17 cellular contexts compared by ENCODE assay signal in the genomic region with DNA sequence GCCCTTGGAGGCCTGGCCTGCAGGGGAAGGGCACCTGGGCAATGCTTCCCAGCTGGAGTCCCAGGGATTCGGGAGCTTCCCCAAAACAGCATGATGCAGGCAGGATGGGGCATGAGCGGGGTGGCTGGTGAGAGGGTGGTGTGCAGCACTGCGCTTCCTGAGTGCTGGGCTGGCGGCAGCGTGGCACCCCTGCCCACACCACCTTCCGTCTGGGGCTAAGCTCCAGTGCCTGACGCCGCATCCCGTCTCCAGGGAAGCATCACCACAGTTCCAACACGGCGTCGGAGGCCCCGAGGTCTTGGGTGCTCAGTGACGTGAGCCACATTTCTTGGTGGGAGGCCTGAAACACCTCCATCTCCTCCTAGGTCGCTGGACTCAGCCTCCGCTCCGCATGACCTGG. TPM values are rescaled to one million over a fixed set of nuclear protein-coding genes. Genes with fewer than 3 reads are reported as not detected.
A peak's percentile ranks its signal among the peaks of the same experiment; 100 is the strongest.
DNase-seq lines count a peak whose midpoint lies in the region; TF ChIP-seq lines count a peak whose summit lies in the region.
"Had no signal": no experiment of that assay in that cellular context is flagged by ENCODE, and none has a peak within 500 bp of the region (broad histone marks: within the 10 kb centered on the region; RNA-seq: fewer than 3 reads in every experiment).

No MANE protein-coding gene starts in this region.

- H3K9me3 Mint-ChIP-seq in endodermal cell, result no peaks in the 10 kb centered on the region
- H3K9me3 Mint-ChIP-seq in osteocyte (ENCODE audit: unreplicated experiment), result no peaks in the 10 kb centered on the region
- H3K9me3 Mint-ChIP-seq: activated naive CD4-positive, alpha-beta T cell treated with anti-CD3 and anti-CD28 coated beads, Interleukin-2, amount 10 ng/mL, durations not matched to agents 7 days and 5 days; CD4-positive, alpha-beta T cell; natural killer cell had no signal

- H3K36me3 Mint-ChIP-seq in endodermal cell (ENCODE audit: low read depth), result peaks cover 10% of the 10 kb centered on the region
- peaks cover 3% of the 10 kb centered on the region for H3K36me3 Mint-ChIP-seq in osteocyte (ENCODE audit: unreplicated experiment)
- H3K36me3 Mint-ChIP-seq: natural killer cell had no signal

- 98% methylated on average over 10 to 17 of the region's 17 CpGs for WGBS in endodermal cell (ENCODE audit: insufficient coverage in 1 of 2, insufficient read length in 1 of 2), 2 experiments
- WGBS in urinary bladder, result 86% methylated on average over 17 of the region's 17 CpGs

- H3K9me3 ChIP-seq in SJSA1 (replicated peaks), result no peaks in the 10 kb centered on the region
- H3K9me3 ChIP-seq in endodermal cell (ENCODE audit: control insufficient read depth, low read length), result no peaks in the 10 kb centered on the region
- H3K9me3 ChIP-seq: left lung had no signal

- no peak for DNase-seq in SJSA1 (ENCODE audit: low read depth in 1 of 2, low spot score in 2 of 2)
- DNase-seq in endodermal cell, result no peak
- no peak for DNase-seq in osteocyte (ENCODE audit: extremely low spot score, unreplicated experiment)
- no peak for DNase-seq in NCI-H510A (lab: John Stamatoyannopoulos, UW)
- no peak for DNase-seq in A172 (ENCODE audit: low spot score)
- DNase-seq in DMS53 treated with DMSO at 0.1 percent for 48 hours (lab: John Stamatoyannopoulos, UW; ENCODE audit: unreplicated experiment), result no peak
- DNase-seq: activated naive CD4-positive, alpha-beta T cell treated with anti-CD3 and anti-CD28 coated beads, Interleukin-2, amount 10 ng/mL, durations not matched to agents 7 days and 5 days; CD4-positive, alpha-beta T cell; erythroblast; KG1; left lung; natural killer cell; NCI-H1436 treated with DMSO at 0.1 percent for 48 hours; PC-3; T-helper 1 cell had no signal

- no peaks in the 10 kb centered on the region for H3K27me3 Mint-ChIP-seq in endodermal cell (ENCODE audit: insufficient read depth)
- H3K27me3 Mint-ChIP-seq in osteocyte (ENCODE audit: unreplicated experiment), result no peaks in the 10 kb centered on the region
- H3K27me3 Mint-ChIP-seq: activated naive CD4-positive, alpha-beta T cell treated with anti-CD3 and anti-CD28 coated beads, Interleukin-2, amount 10 ng/mL, durations not matched to agents 7 days and 5 days; CD4-positive, alpha-beta T cell had no signal

- TF ChIP-seq CTCF in endodermal cell (conservative IDR thresholded peaks at IDR 0.05) (no peak), osteocyte (IDR thresholded peaks at IDR 0.05) (no peak)

- H3K4me3 ChIP-seq in SJSA1 (no peak overlapping the region), endodermal cell (ENCODE audit: low read length) (no peak overlapping the region), urinary bladder (ENCODE audit: low read depth, low read length) (no peak overlapping the region)
- H3K4me3 ChIP-seq: left lung had no signal

- H3K27ac ChIP-seq in SJSA1, result peak overlapping the region; percentile 24; the same call in 1 of the 2 replicates
- peak overlapping the region; percentile 76 for H3K27ac ChIP-seq in endodermal cell (ENCODE audit: low read depth, low read length)
- peak overlapping the region; percentile 40 for H3K27ac ChIP-seq in urinary bladder (ENCODE audit: low read depth)
- H3K27ac ChIP-seq: left lung had no signal

- H3K4me1 Mint-ChIP-seq in endodermal cell, result peaks cover 6% of the 10 kb centered on the region
- peaks cover 99% of the 10 kb centered on the region for H3K4me1 Mint-ChIP-seq in osteocyte (ENCODE audit: unreplicated experiment)

- no peak overlapping the region for H3K9ac ChIP-seq in endodermal cell (ENCODE audit: extremely low read depth, low read length, poor library complexity, severe bottlenecking)

- no peaks in the 10 kb centered on the region for H3K27me3 ChIP-seq in SJSA1 (replicated peaks)
- no peaks in the 10 kb centered on the region for H3K27me3 ChIP-seq in endodermal cell (ENCODE audit: control insufficient read depth, insufficient read depth, low read length, poor library complexity, severe bottlenecking)
- H3K27me3 ChIP-seq: left lung had no signal

- peaks cover 77% of the 10 kb centered on the region for H3K4me1 ChIP-seq in SJSA1 (replicated peaks)
- peaks cover 3% of the 10 kb centered on the region for H3K4me1 ChIP-seq in endodermal cell (ENCODE audit: control insufficient read depth, insufficient read depth, low read length)
- H3K4me1 ChIP-seq in urinary bladder (ENCODE audit: insufficient read depth), result no peaks in the 10 kb centered on the region

- H3K27ac Mint-ChIP-seq in endodermal cell (no peak overlapping the region), osteocyte (ENCODE audit: unreplicated experiment) (peak overlapping the region; percentile 100)
- H3K27ac Mint-ChIP-seq: activated naive CD4-positive, alpha-beta T cell treated with anti-CD3 and anti-CD28 coated beads, Interleukin-2, amount 10 ng/mL, durations not matched to agents 7 days and 5 days had no signal

- H3K36me3 ChIP-seq in SJSA1, result peaks cover 20% of the 10 kb centered on the region
- H3K36me3 ChIP-seq in endodermal cell (ENCODE audit: control insufficient read depth, insufficient read depth, low read length), result peaks cover 3% of the 10 kb centered on the region
- no peaks in the 10 kb centered on the region for H3K36me3 ChIP-seq in urinary bladder (ENCODE audit: insufficient read depth)

- H3K4me3 Mint-ChIP-seq in endodermal cell (no peak overlapping the region), osteocyte (ENCODE audit: unreplicated experiment) (no peak overlapping the region)
- H3K4me3 Mint-ChIP-seq: activated naive CD4-positive, alpha-beta T cell treated with anti-CD3 and anti-CD28 coated beads, Interleukin-2, amount 10 ng/mL, durations not matched to agents 7 days and 5 days; CD4-positive, alpha-beta T cell; natural killer cell had no signal

RNA-seq across cellular contexts. Expression of a gene that starts 13.8 kb away (rescaled TPM):
- total RNA-seq in SJSA1 (2014; rRNA removed; shearing (Covaris generic)), result 20.7 and 22.6 TPM in 2 replicates
- total RNA-seq in endodermal cell, result 10 to 100 TPM; 23.4 to 24.0 TPM
- polyA plus RNA-seq in endodermal cell (2013, experiment 1 of 2), result 86.6 TPM
- 67.0 TPM for polyA plus RNA-seq in endodermal cell (2013, experiment 2 of 2)
- 156 and 169 TPM in 2 replicates for total RNA-seq in osteocyte
- 29.3 TPM for total RNA-seq in urinary bladder
- 82.0 TPM for polyA plus RNA-seq in urinary bladder
- 74.1 and 96.8 TPM in 2 replicates for total RNA-seq in A172 (2014; rRNA removed; shearing (Covaris generic))

RNA-seq across cellular contexts. Expression of a gene that starts 53.3 kb away (rescaled TPM):
- total RNA-seq in SJSA1 (2014; rRNA removed; shearing (Covaris generic)), result 0.74 and 1.4 TPM in 2 replicates
- total RNA-seq in endodermal cell (1 to 10 TPM; 3.0 to 5.6 TPM), osteocyte (12.7 and 14.3 TPM in 2 replicates), urinary bladder (10.6 TPM)
- polyA plus RNA-seq in endodermal cell (2013, experiment 1 of 2), result 1.3 TPM
- 0.21 TPM for polyA plus RNA-seq in endodermal cell (2013, experiment 2 of 2)
- 2.8 TPM for polyA plus RNA-seq in urinary bladder
- 7.8 and 10.5 TPM in 2 replicates for total RNA-seq in A172 (2014; rRNA removed; shearing (Covaris generic))
- total RNA-seq: NCI-H460, PC-3 had no signal

Comparison
In these comparisons a context has a peak if more than half of its experiments do, and no peak if none do; other contexts are left out.
1. H3K27ac ChIP-seq: peak in every context shown above with its lines; median percentile 76 in endodermal cell; 40 in urinary bladder; 24 in SJSA1.